Comparison of ENCODE assay signal across 8 cellular contexts in genomic region chr12:31961137-31961536, GRCh38. TPM values are rescaled to one million over a fixed set of nuclear protein-coding genes. Genes with fewer than 3 reads are reported as not detected.
A peak's percentile ranks its signal among the peaks of the same experiment; 100 is the strongest.
DNase-seq lines count a peak whose midpoint lies in the region; ATAC-seq and TF ChIP-seq lines count a peak whose summit lies in the region.

No MANE protein-coding gene starts in this region.

- H3K4me1 ChIP-seq in PC-9 (replicated peaks; ENCODE audit: insufficient read depth), result peaks cover 12% of the 10 kb centered on the region
- peaks cover 31 to 54% (median 48%) of the 10 kb centered on the region in 4 donors for H3K4me1 ChIP-seq in esophagus muscularis mucosa
- H3K4me1 ChIP-seq in ovary (ENCODE audit: insufficient read depth), result peaks cover 14% of the 10 kb centered on the region

- no peak for ATAC-seq in HG02884 (IDR thresholded peaks at IDR 0.05; ENCODE audit: unreplicated experiment)

- H3K9me3 ChIP-seq in PC-9 (ENCODE audit: insufficient read depth, low read depth), result no peaks in the 10 kb centered on the region
- no peaks in the 10 kb centered on the region for H3K9me3 ChIP-seq in esophagus muscularis mucosa
- H3K9me3 ChIP-seq in ovary, result no peaks in the 10 kb centered on the region

- in situ Hi-C loops in ACHN (cut with HindIII; ENCODE audit: low pct_ligation_motif_present, low pct_unique_long_range_greater_than_20kb, low sequenced_read_pairs), result loop anchor here (25.0 kb wide), 1 partner anchor 299 kb away; the partner anchor contains the start of gene ETFBKMT

- H2AFZ ChIP-seq in PC-9, result no peak overlapping the region

- TF ChIP-seq EP300 in esophagus muscularis mucosa (IDR thresholded peaks at IDR 0.05), result no peak
- TF ChIP-seq EP300 in ovary (IDR thresholded peaks at IDR 0.05), result no peak

- peaks cover 44% of the 10 kb centered on the region for H3K79me2 ChIP-seq in PC-9 (ENCODE audit: low read depth)

- DNase-seq in GM06990 (ENCODE audit: extremely low read depth, insufficient read length) (no peak), PC-9 (no peak), esophagus muscularis mucosa (ENCODE audit: extremely low spot score) (no peak), ovary (no peak), NCI-H1930 (lab: John Stamatoyannopoulos, UW) (no peak), ACHN (no peak)
- DNase-seq in effector CD4-positive, alpha-beta T cell, result no peak

- POLR2A ChIA-PET in PC-9 (lab: Charles Lee; ENCODE audit: unreplicated experiment), result interaction anchor here (0.5 kb wide), 1 partner anchor 716 kb away, joined by 5 read pairs; no protein-coding TSS in a partner anchor

- H3K4me2 ChIP-seq in PC-9, result peak overlapping the region; percentile 87; the same call in 1 of the 2 replicates

- WGBS in esophagus muscularis mucosa, result 61% methylated on average over 2 of the region's 2 CpGs
- WGBS in ovary, 3 donors, result 12 to 37% (median 25%) methylated on average over 2 of the region's 2 CpGs

- H4K20me1 ChIP-seq in PC-9 (ENCODE audit: insufficient read depth), result no peaks in the 10 kb centered on the region

- TF ChIP-seq POLR2A in esophagus muscularis mucosa (IDR thresholded peaks at IDR 0.05; ENCODE audit: low read depth) (no peak), ovary (IDR thresholded peaks at IDR 0.05) (no peak)

- H3K4me3 ChIP-seq in GM06990 (replicated peaks; ENCODE audit: low read depth, low read length) (peak overlapping the region; percentile 66), PC-9 (no peak overlapping the region), esophagus muscularis mucosa (peak overlapping the region; percentile 67 to 93 (median 80)), ovary (peak overlapping the region; percentile 82)

- no peaks in the 10 kb centered on the region for H3K9me2 ChIP-seq in PC-9 (ENCODE audit: insufficient read depth)

- H3K27ac ChIP-seq in PC-9 (no peak overlapping the region), esophagus muscularis mucosa (replicated peaks in 1 of 4) (peak overlapping the region in 3 of 4 donors; percentile 24 to 95 (median 87)), ovary (peak overlapping the region in 1 of 2 donors; percentile 83)

- no TSS peak for BruUV-seq in PC-9 (replicated peaks; lab: Mats Ljungman, UMichigan)

- CTCF ChIA-PET in PC-9 (lab: Charles Lee), result no interaction called here

- intact Hi-C loops in PC-9 (cut with micrococcal nuclease; ENCODE audit: unreplicated experiment) (loop anchor here (10.0 kb wide), 1 partner anchor 344 kb away; no protein-coding TSS in a partner anchor), esophagus muscularis mucosa (cut with DNase I) (loop anchor here (5.0 kb wide), 1 partner anchor 304 kb away; the partner anchor contains the start of gene ETFBKMT), ovary (cut with DNase I) (loop anchor here in 1 of 4 donors (5.0 kb wide), 1 partner anchor 96 kb away; no protein-coding TSS in a partner anchor)

- peaks cover 10% of the 10 kb centered on the region; the same call in 1 of the 2 replicates for H3F3A ChIP-seq in PC-9 (ENCODE audit: insufficient read depth, low read depth)

- TF ChIP-seq CTCF in GM06990 (IDR thresholded peaks at IDR 0.05; ENCODE audit: insufficient read depth, low read length, poor library complexity, severe bottlenecking) (no peak), PC-9 (conservative IDR thresholded peaks at IDR 0.05) (no peak), esophagus muscularis mucosa (IDR thresholded peaks at IDR 0.05) (no peak), ovary (IDR thresholded peaks at IDR 0.05) (no peak)

- H3K27me3 ChIP-seq in GM06990 (replicated peaks; ENCODE audit: control insufficient read depth, insufficient read depth, low read length) (no peaks in the 10 kb centered on the region), PC-9 (ENCODE audit: insufficient read depth, low read depth) (no peaks in the 10 kb centered on the region), esophagus muscularis mucosa (no peaks in the 10 kb centered on the region), ovary (no peaks in the 10 kb centered on the region)

- H3K36me3 ChIP-seq in GM06990 (ENCODE audit: control insufficient read depth, insufficient read depth, low read length) (peaks cover 4% of the 10 kb centered on the region), PC-9 (ENCODE audit: low read depth) (peaks cover 7% of the 10 kb centered on the region; the same call in 1 of the 2 replicates), esophagus muscularis mucosa (peaks cover 0 to 36% (median 12%) of the 10 kb centered on the region in 4 donors), ovary (no peaks in the 10 kb centered on the region)

RNA-seq across cellular contexts. Expression of gene RESF1, which starts 1.9 kb away (rescaled TPM):
- 25.4 and 33.8 TPM in 2 replicates for total RNA-seq in PC-9 (2021)
- total RNA-seq in esophagus muscularis mucosa, result 10 to 100 TPM; 28.3 to 36.2 (median 32.8) TPM
- total RNA-seq in ovary, result 100 to 1,000 TPM; 145 to 304 (median 157) TPM
- 100 to 1,000 TPM in 1 of 2 donors, 10 to 100 TPM in 1; 87.1 to 123 TPM for polyA plus RNA-seq in ovary
